In the genomic region with DNA sequence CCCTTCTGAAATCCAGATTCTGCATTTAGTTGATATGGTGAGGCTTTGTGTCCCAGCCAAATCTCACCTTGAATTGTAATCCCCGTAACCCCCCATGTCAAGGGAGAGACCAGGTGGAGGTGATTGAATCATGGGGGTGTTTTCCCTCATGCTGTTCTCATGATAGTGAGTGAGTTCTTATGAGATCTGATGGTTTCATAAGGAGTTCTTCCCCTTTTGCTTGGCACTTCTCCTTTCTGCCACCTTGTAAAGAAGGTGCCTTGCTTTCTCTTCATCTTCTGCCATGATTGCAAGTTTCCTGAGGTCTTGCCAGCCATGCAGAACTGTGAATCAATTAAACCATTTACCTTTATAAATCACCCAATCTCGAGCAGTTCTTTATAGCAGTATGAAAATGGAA, we compare ENCODE assay signal across 25 cellular contexts.
"Had no signal": no experiment of that assay in that cellular context is flagged by ENCODE, and none has a peak within 500 bp of the region (broad histone marks: within the 10 kb centered on the region; RNA-seq: fewer than 3 reads in every experiment).

No MANE protein-coding gene starts in this region.

- ATAC-seq: activated CD4-positive, alpha-beta T cell treated with anti-CD3 and anti-CD28 coated beads for 36 hours; effector memory CD8-positive, alpha-beta T cell; left lobe of liver; lower lobe of right lung; naive thymus-derived CD4-positive, alpha-beta T cell; sciatic nerve; stimulated activated effector memory CD8-positive, alpha-beta T cell treated with anti-CD3 and anti-CD28 coated beads, Interleukin-12 subunit alpha, Interleukin-12 subunit beta, amount 100 ng/mL, for 72 hours; WTC11 had no signal

- DNase-seq: activated CD4-positive, alpha-beta T cell treated with anti-CD3 and anti-CD28 coated beads for 36 hours; activated CD4-positive, alpha-beta T cell treated with anti-CD3 and anti-CD28 coated beads, Interleukin-2, amount 50 U/mL, for 4 hours; activated CD8-positive, alpha-beta memory T cell treated with anti-CD3 and anti-CD28 coated beads for 24 hours; activated CD8-positive, alpha-beta memory T cell treated with anti-CD3 and anti-CD28 coated beads, Interleukin-2, amount 50 U/mL, for 4 hours; activated effector memory CD4-positive, alpha-beta T cell treated with Interleukin-2 at 50 U/mL for 16 hours; activated naive CD4-positive, alpha-beta T cell treated with anti-CD3 and anti-CD28 coated beads for 36 hours; activated naive CD8-positive, alpha-beta T cell treated with anti-CD3 and anti-CD28 coated beads, Interleukin-2, amount 10 ng/mL, durations not matched to agents 7 days and 5 days; activated T-cell treated with anti-CD3 and anti-CD28 coated beads, Interleukin-2, amount 50 U/mL, for 24 hours; amniotic stem cell; colonic mucosa; dorsolateral prefrontal cortex; effector memory CD8-positive, alpha-beta T cell; glutamatergic neuron; immature natural killer cell; lower lobe of right lung; naive thymus-derived CD4-positive, alpha-beta T cell; posterior cingulate gyrus; small intestine; stimulated activated CD4-positive, alpha-beta T cell treated with anti-CD3 and anti-CD28 coated beads, Interleukin-2, amount 100 ng/mL, for 24 hours; testis; trophoblast cell had no signal
